In the genomic region with DNA sequence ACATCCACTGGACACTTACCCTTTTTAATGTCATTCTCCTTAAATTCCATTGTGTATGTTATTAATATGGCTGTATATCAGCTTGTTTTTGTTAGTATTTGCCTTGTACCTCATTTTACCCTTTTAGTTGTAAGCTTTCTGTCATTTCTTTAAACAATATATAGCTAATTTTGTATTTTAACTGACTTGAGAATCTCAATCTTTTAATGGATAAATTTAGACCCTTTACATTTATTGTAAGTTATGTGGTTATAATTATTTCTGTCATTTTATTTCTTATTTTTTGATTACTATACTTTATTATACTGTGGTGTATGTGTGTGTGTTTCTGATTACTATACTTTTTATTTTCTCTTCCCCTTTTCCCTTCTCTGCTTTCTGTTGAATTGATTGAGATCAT, we compare ENCODE assay signal across 39 cellular contexts.
"Had no signal": no experiment of that assay in that cellular context is flagged by ENCODE, and none has a peak within 500 bp of the region (broad histone marks: within the 10 kb centered on the region; RNA-seq: fewer than 3 reads in every experiment).

No MANE protein-coding gene starts in this region.

- H3K36me3 Mint-ChIP-seq: activated naive CD4-positive, alpha-beta T cell treated with anti-CD3 and anti-CD28 coated beads, Interleukin-2, amount 10 ng/mL, durations not matched to agents 7 days and 5 days; activated naive CD4-positive, alpha-beta T cell treated with anti-CD3 and anti-CD28 coated beads, Interleukin-2, amount 50 U/mL, for 24 hours; activated naive CD8-positive, alpha-beta T cell; activated naive CD8-positive, alpha-beta T cell treated with anti-CD3 and anti-CD28 coated beads for 36 hours; activated naive CD8-positive, alpha-beta T cell treated with anti-CD3 and anti-CD28 coated beads, Interleukin-2, amount 10 ng/mL, durations not matched to agents 7 days and 5 days had no signal

- H3K27me3 ChIP-seq: adrenal gland, ascending aorta, body of pancreas, brain microvascular endothelial cell had no signal

- ATAC-seq: activated naive CD4-positive, alpha-beta T cell treated with anti-CD3 and anti-CD28 coated beads, Interleukin-2, amount 50 U/mL, for 72 hours; activated naive CD8-positive, alpha-beta T cell treated with anti-CD3 and anti-CD28 coated beads, Interleukin-2, amount 50 U/mL, for 24 hours; activated T-cell treated with anti-CD3 and anti-CD28 coated beads, Interleukin-2, amount 50 U/mL, for 4 hours; activated T-cell treated with anti-CD3 and anti-CD28 coated beads, Interleukin-2, amount 50 U/mL, for 72 hours; activated T-helper 17 cell treated with anti-CD3 and anti-CD28 coated beads, Interleukin-2, amount 50 U/mL, for 72 hours; body of pancreas had no signal

- H3K27ac Mint-ChIP-seq: activated naive CD4-positive, alpha-beta T cell treated with anti-CD3 and anti-CD28 coated beads for 36 hours; activated naive CD4-positive, alpha-beta T cell treated with anti-CD3 and anti-CD28 coated beads, Interleukin-2, amount 10 ng/mL, durations not matched to agents 7 days and 5 days; activated naive CD4-positive, alpha-beta T cell treated with anti-CD3 and anti-CD28 coated beads, Interleukin-2, amount 50 U/mL, for 24 hours; activated naive CD4-positive, alpha-beta T cell treated with anti-CD3 and anti-CD28 coated beads, Interleukin-2, amount 50 U/mL, for 72 hours; activated naive CD8-positive, alpha-beta T cell; activated naive CD8-positive, alpha-beta T cell treated with anti-CD3 and anti-CD28 coated beads for 36 hours; activated naive CD8-positive, alpha-beta T cell treated with anti-CD3 and anti-CD28 coated beads, Interleukin-2, amount 10 ng/mL, durations not matched to agents 7 days and 5 days; activated naive CD8-positive, alpha-beta T cell treated with anti-CD3 and anti-CD28 coated beads, Interleukin-2, amount 50 U/mL, for 24 hours; activated T-cell treated with anti-CD3 and anti-CD28 coated beads, Interleukin-2, amount 50 U/mL, for 24 hours; activated T-cell treated with anti-CD3 and anti-CD28 coated beads, Interleukin-2, amount 50 U/mL, for 72 hours; activated T-helper 1 cell treated with anti-CD3 and anti-CD28 coated beads, Interleukin-12 subunit alpha, Interleukin-12 subunit beta, Interleukin-2, Interleukin-4 antibody, amounts not matched to agents 30 ng/mL and 10 ng/mL and 1 ng/mL, durations not matched to agents 14 hours and 24 hours and 36 hours; activated T-helper 17 cell treated with anti-CD3 and anti-CD28 coated beads, Interleukin-2, amount 50 U/mL, for 72 hours; activated T-helper 2 cell treated with anti-CD3 and anti-CD28 coated beads, Interferon-gamma antibody, Interleukin-2, Interleukin-4, amounts not matched to agents 10 μg/mL and 5 μg/mL and 100 μg/mL, durations not matched to agents 14 hours and 24 hours and 36 hours; brain had no signal

- DNase-seq: activated effector memory CD4-positive, alpha-beta T cell treated with anti-CD3 and anti-CD28 coated beads, Interleukin-2, amount 50 U/mL, for 16 hours; activated effector memory CD4-positive, alpha-beta T cell treated with Interleukin-2 at 50 U/mL for 16 hours; activated gamma-delta T cell; activated gamma-delta T cell treated with Interleukin-2 at 50 U/mL for 16 hours; activated naive CD4-positive, alpha-beta T cell; activated naive CD4-positive, alpha-beta T cell treated with anti-CD3 and anti-CD28 coated beads for 36 hours; activated naive CD4-positive, alpha-beta T cell treated with anti-CD3 and anti-CD28 coated beads, Interleukin-2, amount 10 ng/mL, durations not matched to agents 7 days and 5 days; activated naive CD4-positive, alpha-beta T cell treated with anti-CD3 and anti-CD28 coated beads, Interleukin-2, amount 50 U/mL, for 16 hours; activated naive CD4-positive, alpha-beta T cell treated with Interleukin-2 at 50 U/mL for 16 hours; activated naive CD8-positive, alpha-beta T cell treated with anti-CD3 and anti-CD28 coated beads for 36 hours; activated naive CD8-positive, alpha-beta T cell treated with anti-CD3 and anti-CD28 coated beads, Interleukin-2, amount 10 ng/mL, durations not matched to agents 7 days and 5 days; activated naive CD8-positive, alpha-beta T cell treated with anti-CD3 and anti-CD28 coated beads, Interleukin-2, amount 50 U/mL, for 24 hours; activated T-cell treated with anti-CD3 and anti-CD28 coated beads, Interleukin-2, amount 50 U/mL, for 24 hours; activated T-cell treated with anti-CD3 and anti-CD28 coated beads, Interleukin-2, amount 50 U/mL, for 4 hours; activated T-cell treated with anti-CD3 and anti-CD28 coated beads, Interleukin-2, amount 50 U/mL, for 48 hours; activated T-cell treated with anti-CD3 and anti-CD28 coated beads, Interleukin-2, amount 50 U/mL, for 72 hours; adrenal gland; amniotic stem cell; amygdala; anterior cingulate cortex; aorta; body of pancreas; brain microvascular endothelial cell; caudate nucleus; central memory CD4-positive, alpha-beta T cell; cerebellar nuclear complex had no signal

- H3K27ac ChIP-seq: adrenal gland, ascending aorta, body of pancreas, brain microvascular endothelial cell, breast epithelium, cardiac muscle cell had no signal

- FAIRE-seq: astrocyte, bronchial epithelial cell had no signal

- H3K4me1 ChIP-seq: adrenal gland, ascending aorta, body of pancreas, breast epithelium had no signal

- H3K27me3 Mint-ChIP-seq: activated naive CD4-positive, alpha-beta T cell treated with anti-CD3 and anti-CD28 coated beads, Interleukin-2, amount 10 ng/mL, durations not matched to agents 7 days and 5 days; activated naive CD8-positive, alpha-beta T cell treated with anti-CD3 and anti-CD28 coated beads, Interleukin-2, amount 10 ng/mL, durations not matched to agents 7 days and 5 days; activated naive CD8-positive, alpha-beta T cell treated with anti-CD3 and anti-CD28 coated beads, Interleukin-2, amount 50 U/mL, for 24 hours had no signal

- H3K4me3 Mint-ChIP-seq: activated naive CD4-positive, alpha-beta T cell treated with anti-CD3 and anti-CD28 coated beads for 36 hours; activated naive CD4-positive, alpha-beta T cell treated with anti-CD3 and anti-CD28 coated beads, Interleukin-2, amount 10 ng/mL, durations not matched to agents 7 days and 5 days; activated naive CD4-positive, alpha-beta T cell treated with anti-CD3 and anti-CD28 coated beads, Interleukin-2, amount 50 U/mL, for 24 hours; activated naive CD8-positive, alpha-beta T cell; activated naive CD8-positive, alpha-beta T cell treated with anti-CD3 and anti-CD28 coated beads for 36 hours; activated naive CD8-positive, alpha-beta T cell treated with anti-CD3 and anti-CD28 coated beads, Interleukin-2, amount 10 ng/mL, durations not matched to agents 7 days and 5 days; activated naive CD8-positive, alpha-beta T cell treated with anti-CD3 and anti-CD28 coated beads, Interleukin-2, amount 50 U/mL, for 24 hours; activated T-cell treated with anti-CD3 and anti-CD28 coated beads, Interleukin-2, amount 50 U/mL, for 24 hours; activated T-cell treated with anti-CD3 and anti-CD28 coated beads, Interleukin-2, amount 50 U/mL, for 4 hours; activated T-cell treated with anti-CD3 and anti-CD28 coated beads, Interleukin-2, amount 50 U/mL, for 72 hours; activated T-helper 1 cell treated with anti-CD3 and anti-CD28 coated beads, Interleukin-12 subunit alpha, Interleukin-12 subunit beta, Interleukin-2, Interleukin-4 antibody, amounts not matched to agents 30 ng/mL and 10 ng/mL and 1 ng/mL, durations not matched to agents 14 hours and 24 hours and 36 hours; activated T-helper 17 cell treated with anti-CD3 and anti-CD28 coated beads, Interleukin-2, amount 50 U/mL, for 72 hours; brain; central memory CD8-positive, alpha-beta T cell had no signal

- H3K4me3 ChIP-seq: adrenal gland, ascending aorta, body of pancreas, breast epithelium, cardiac muscle cell had no signal

- H3K36me3 ChIP-seq: adrenal gland, ascending aorta, brain microvascular endothelial cell, breast epithelium, cardiac muscle cell had no signal

- H3K4me1 Mint-ChIP-seq: activated naive CD4-positive, alpha-beta T cell treated with anti-CD3 and anti-CD28 coated beads, Interleukin-2, amount 10 ng/mL, durations not matched to agents 7 days and 5 days; activated naive CD4-positive, alpha-beta T cell treated with anti-CD3 and anti-CD28 coated beads, Interleukin-2, amount 50 U/mL, for 24 hours; activated naive CD8-positive, alpha-beta T cell treated with anti-CD3 and anti-CD28 coated beads for 36 hours; activated naive CD8-positive, alpha-beta T cell treated with anti-CD3 and anti-CD28 coated beads, Interleukin-2, amount 10 ng/mL, durations not matched to agents 7 days and 5 days; activated naive CD8-positive, alpha-beta T cell treated with anti-CD3 and anti-CD28 coated beads, Interleukin-2, amount 50 U/mL, for 24 hours; activated T-helper 17 cell treated with anti-CD3 and anti-CD28 coated beads, Interleukin-2, amount 50 U/mL, for 72 hours; central memory CD8-positive, alpha-beta T cell had no signal
